Comparison of ENCODE assay signal across 18 cellular contexts in genomic region chr2:124254621-124255020, GRCh38.
"Had no signal": no experiment of that assay in that cellular context is flagged by ENCODE, and none has a peak within 500 bp of the region (broad histone marks: within the 10 kb centered on the region; RNA-seq: fewer than 3 reads in every experiment).

No MANE protein-coding gene starts in this region.

- H3K9me3 ChIP-seq: pancreas, thoracic aorta had no signal

- DNase-seq: activated CD4-positive, alpha-beta T cell treated with anti-CD3 and anti-CD28 coated beads, Interleukin-2, amount 50 U/mL, for 4 hours; activated CD4-positive, CD25-positive, alpha-beta regulatory T cell treated with anti-CD3 and anti-CD28 coated beads, Interleukin-2, amount 50 U/mL, for 72 hours; activated CD8-positive, alpha-beta memory T cell treated with anti-CD3 and anti-CD28 coated beads, Interleukin-2, amount 10 ng/mL, durations not matched to agents 7 days and 5 days; activated gamma-delta T cell; activated T-cell treated with anti-CD3 and anti-CD28 coated beads, Interleukin-2, amount 50 U/mL, for 4 hours; central memory CD4-positive, alpha-beta T cell; cortex of kidney; effector CD8-positive, alpha-beta T cell; heart left ventricle; islet precursor cell; pancreas; stimulated activated CD4-positive, alpha-beta T cell treated with anti-CD3 and anti-CD28 coated beads, Interleukin-15, amount 100 ng/mL, for 24 hours; stimulated activated CD4-positive, alpha-beta T cell treated with anti-CD3 and anti-CD28 coated beads, Interleukin-4, amount 100 ng/mL, for 24 hours; stimulated activated naive CD8-positive, alpha-beta T cell treated with anti-CD3 and anti-CD28 coated beads, Interleukin-15, amount 100 ng/mL, for 72 hours; SW 1271 had no signal

- H3K27me3 ChIP-seq: heart left ventricle, pancreas had no signal

- ATAC-seq: activated CD8-positive, alpha-beta memory T cell treated with anti-CD3 and anti-CD28 coated beads, Interleukin-2, amount 10 ng/mL, durations not matched to agents 7 days and 5 days; activated T-cell treated with anti-CD3 and anti-CD28 coated beads, Interleukin-2, amount 50 U/mL, for 4 hours; heart left ventricle; left lobe of liver; pancreas; stimulated activated naive CD8-positive, alpha-beta T cell treated with anti-CD3 and anti-CD28 coated beads, Interleukin-15, amount 100 ng/mL, for 72 hours had no signal

- H3K4me1 ChIP-seq: heart left ventricle, pancreas had no signal

- H3K4me3 ChIP-seq: heart left ventricle, pancreas, thoracic aorta had no signal

- H3K27ac ChIP-seq: epithelial cell of prostate, heart left ventricle, pancreas, thoracic aorta had no signal

- H3K36me3 ChIP-seq: heart left ventricle, pancreas, thoracic aorta had no signal
